Comparison of ENCODE assay signal across 20 cellular contexts in the genomic region with DNA sequence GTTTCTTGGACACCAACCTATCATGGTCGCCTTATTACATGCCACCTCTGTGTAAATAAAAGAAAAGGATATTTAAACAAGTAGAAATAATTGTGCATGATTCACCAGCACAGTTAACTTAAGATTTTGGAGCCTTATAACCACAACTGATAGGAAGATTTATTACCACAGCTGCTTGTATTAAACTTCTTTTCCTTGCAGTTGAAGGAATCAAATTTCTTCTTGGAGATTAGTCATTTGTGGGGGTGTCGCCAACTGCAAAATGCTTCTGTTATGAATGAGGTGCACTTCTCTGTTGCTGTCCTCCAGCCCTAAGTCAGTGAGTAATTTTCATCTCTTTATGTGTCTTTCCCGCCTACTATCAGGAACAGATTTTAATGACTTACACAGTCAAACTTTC.
DNase-seq lines count a peak whose midpoint lies in the region; ATAC-seq and TF ChIP-seq lines count a peak whose summit lies in the region.
"Had no signal": no experiment of that assay in that cellular context is flagged by ENCODE, and none has a peak within 500 bp of the region (broad histone marks: within the 10 kb centered on the region; RNA-seq: fewer than 3 reads in every experiment).

No MANE protein-coding gene starts in this region.

- H3K4me1 ChIP-seq in BE2C, result no peaks in the 10 kb centered on the region
- H3K4me1 ChIP-seq in neural progenitor cell, result no peaks in the 10 kb centered on the region
- H3K4me1 ChIP-seq: adrenal gland, heart left ventricle, spleen had no signal

- H3K9me3 Mint-ChIP-seq in neural progenitor cell, result no peaks in the 10 kb centered on the region
- H3K9me3 Mint-ChIP-seq: activated B cell treated with CpG ODN at 0.5 μM for 24 hours; stimulated activated naive B cell treated with anti-CD40 and anti-IgM and Interleukin-4, amounts not matched to agents 10 μg/mL and 1 μg/mL and 100 μg/mL, for 72 hours had no signal

- no peaks in the 10 kb centered on the region for H3K27me3 ChIP-seq in BE2C
- H3K27me3 ChIP-seq in neural progenitor cell, result no peaks in the 10 kb centered on the region

- in situ Hi-C loops in astrocyte of the spinal cord (cut with HindIII; ENCODE audit: low sequenced_read_pairs), result no loop called here

- H3K4me1 Mint-ChIP-seq in T-helper 17 cell (no peaks in the 10 kb centered on the region), neural progenitor cell (peaks cover 10% of the 10 kb centered on the region)
- H3K4me1 Mint-ChIP-seq: activated B cell treated with CpG ODN at 0.5 μM for 24 hours; stimulated activated naive B cell treated with anti-CD40 and anti-IgM and Interleukin-4, amounts not matched to agents 10 μg/mL and 1 μg/mL and 100 μg/mL, for 72 hours had no signal

- H3K36me3 ChIP-seq in BE2C, result no peaks in the 10 kb centered on the region
- H3K36me3 ChIP-seq in neural progenitor cell, result no peaks in the 10 kb centered on the region
- H3K36me3 ChIP-seq: adrenal gland, heart left ventricle, spleen had no signal

- no peak overlapping the region for H2AFZ ChIP-seq in neural progenitor cell (replicated peaks)

- DNase-seq in AG20443 (ENCODE audit: low spot score) (peak; percentile 11), LHCN-M2 (ENCODE audit: low read depth) (peak; percentile 91), astrocyte of the spinal cord (ENCODE audit: low read depth, low spot score) (peak; percentile 84), kidney tubule cell (ENCODE audit: low spot score) (peak; percentile 5), BE2C (no peak), T-helper 17 cell (no peak), neural progenitor cell (ENCODE audit: low spot score) (no peak), NCI-H2081 (lab: John Stamatoyannopoulos, UW) (no peak)
- DNase-seq: ACHN; activated B cell treated with CpG ODN at 0.5 μM for 24 hours; adrenal gland; COR-L47; heart left ventricle; midbrain; NCI-H2029 treated with DMSO at 0.1 percent for 48 hours; NCI-H526 treated with DMSO at 0.1 percent for 48 hours; spleen; stimulated activated naive B cell treated with anti-CD40 and anti-IgM and Interleukin-4, amounts not matched to agents 10 μg/mL and 1 μg/mL and 100 μg/mL, for 72 hours; trophoblast cell had no signal

- H3K36me3 Mint-ChIP-seq in T-helper 17 cell (ENCODE audit: low read depth) (no peaks in the 10 kb centered on the region), neural progenitor cell (no peaks in the 10 kb centered on the region)
- H3K36me3 Mint-ChIP-seq: stimulated activated naive B cell treated with anti-CD40 and anti-IgM and Interleukin-4, amounts not matched to agents 10 μg/mL and 1 μg/mL and 100 μg/mL, for 72 hours had no signal

- no peak overlapping the region for H3K27ac ChIP-seq in neural progenitor cell
- H3K27ac ChIP-seq: adrenal gland, coronary artery, heart left ventricle, spleen had no signal

- peaks cover 12% of the 10 kb centered on the region for H3K27me3 Mint-ChIP-seq in T-helper 17 cell
- H3K27me3 Mint-ChIP-seq in neural progenitor cell (ENCODE audit: insufficient read depth, low read depth), result no peaks in the 10 kb centered on the region
- H3K27me3 Mint-ChIP-seq: activated B cell treated with CpG ODN at 0.5 μM for 24 hours had no signal

- H3K9ac ChIP-seq in neural progenitor cell, result no peak overlapping the region

- no peaks in the 10 kb centered on the region for H3F3A ChIP-seq in neural progenitor cell (ENCODE audit: low read depth)

- ATAC-seq in T-helper 17 cell, result no peak
- ATAC-seq: heart left ventricle; stimulated activated naive B cell treated with anti-CD40 and anti-IgM and Interleukin-4, amounts not matched to agents 10 μg/mL and 1 μg/mL and 100 μg/mL, for 72 hours had no signal

- H3K9me3 ChIP-seq in BE2C, result no peaks in the 10 kb centered on the region
- H3K9me3 ChIP-seq in T-helper 17 cell (ENCODE audit: control insufficient read depth, low read length, poor library complexity, severe bottlenecking), result no peaks in the 10 kb centered on the region
- H3K9me3 ChIP-seq in neural progenitor cell (ENCODE audit: low read depth), result peaks cover 3% of the 10 kb centered on the region
- H3K9me3 ChIP-seq: adrenal gland, heart left ventricle, spleen had no signal

- no peak overlapping the region for H3K4me2 ChIP-seq in neural progenitor cell

- H3K4me3 ChIP-seq in astrocyte of the spinal cord (ENCODE audit: low read depth, low read length) (no peak overlapping the region), BE2C (ENCODE audit: low read depth, low read length) (no peak overlapping the region), neural progenitor cell (no peak overlapping the region)
- H3K4me3 ChIP-seq: adrenal gland, coronary artery, heart left ventricle, spleen had no signal

- H3K4me3 Mint-ChIP-seq in T-helper 17 cell (no peak overlapping the region), neural progenitor cell (no peak overlapping the region)
- H3K4me3 Mint-ChIP-seq: activated B cell treated with CpG ODN at 0.5 μM for 24 hours; stimulated activated naive B cell treated with anti-CD40 and anti-IgM and Interleukin-4, amounts not matched to agents 10 μg/mL and 1 μg/mL and 100 μg/mL, for 72 hours had no signal

- no peaks in the 10 kb centered on the region for H4K20me1 ChIP-seq in neural progenitor cell (ENCODE audit: low read depth)

- H3K27ac Mint-ChIP-seq in T-helper 17 cell (no peak overlapping the region), neural progenitor cell (no peak overlapping the region)
- H3K27ac Mint-ChIP-seq: activated B cell treated with CpG ODN at 0.5 μM for 24 hours; stimulated activated naive B cell treated with anti-CD40 and anti-IgM and Interleukin-4, amounts not matched to agents 10 μg/mL and 1 μg/mL and 100 μg/mL, for 72 hours had no signal

- H3K79me2 ChIP-seq in neural progenitor cell (ENCODE audit: low read depth), result no peaks in the 10 kb centered on the region

- TF ChIP-seq CTCF in astrocyte of the spinal cord (IDR thresholded peaks at IDR 0.05; ENCODE audit: low read depth, low read length) (no peak), BE2C (IDR thresholded peaks at IDR 0.05; ENCODE audit: low read depth, low read length) (no peak), neural progenitor cell (IDR thresholded peaks at IDR 0.05) (no peak)

Comparison
In these comparisons a context has a peak if more than half of its experiments do, and no peak if none do; other contexts are left out.
1. DNase-seq: peak in AG20443 (single experiment), LHCN-M2 (single experiment), astrocyte of the spinal cord (single experiment) and kidney tubule cell (single experiment); none in BE2C (single experiment), T-helper 17 cell (0 of 3), neural progenitor cell (single experiment) and NCI-H2081 (0 of 2).